In the genomic region with DNA sequence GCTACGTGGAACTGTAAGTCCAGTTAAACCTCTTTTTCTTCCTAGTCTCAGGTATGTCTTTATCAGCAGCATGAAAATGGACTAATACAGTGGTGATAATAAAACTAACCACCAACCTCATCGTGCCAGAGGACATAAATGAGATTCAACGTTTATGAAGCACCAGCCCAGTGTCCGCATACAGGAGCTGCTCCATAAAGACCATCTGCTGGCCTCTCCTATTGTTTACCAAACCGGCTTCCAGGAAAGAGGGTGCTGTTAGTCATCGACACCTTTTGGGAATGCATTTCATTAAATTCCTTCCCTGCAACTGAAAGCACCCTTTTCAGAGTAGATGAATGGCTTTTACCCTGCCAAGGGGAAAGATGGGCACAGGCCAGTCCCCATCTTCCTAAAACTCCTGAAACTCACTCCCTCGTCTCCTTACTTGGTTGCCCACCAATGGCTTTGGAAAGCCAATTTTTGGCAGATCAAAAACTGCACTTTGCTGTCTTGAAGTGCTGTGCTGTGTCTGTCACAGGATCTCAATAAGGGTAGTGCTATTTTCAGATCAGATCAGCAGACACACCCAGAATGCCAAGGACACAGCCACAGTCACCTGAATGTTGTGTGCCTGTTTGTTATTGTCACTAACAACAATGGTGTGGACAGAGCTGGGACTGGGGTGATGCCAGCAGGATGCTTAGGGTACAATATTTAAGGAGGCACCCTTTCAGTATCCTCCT, we compare ENCODE assay signal across 1 cellular context.
TF ChIP-seq lines count a peak whose summit lies in the region.

No MANE protein-coding gene starts in this region.

TF ChIP-seq in IMR-90, 13 proteins besides CTCF, POLR2A, EP300 and RAD21 (continued from another document):
- TF ChIP-seq, protein P1, sequence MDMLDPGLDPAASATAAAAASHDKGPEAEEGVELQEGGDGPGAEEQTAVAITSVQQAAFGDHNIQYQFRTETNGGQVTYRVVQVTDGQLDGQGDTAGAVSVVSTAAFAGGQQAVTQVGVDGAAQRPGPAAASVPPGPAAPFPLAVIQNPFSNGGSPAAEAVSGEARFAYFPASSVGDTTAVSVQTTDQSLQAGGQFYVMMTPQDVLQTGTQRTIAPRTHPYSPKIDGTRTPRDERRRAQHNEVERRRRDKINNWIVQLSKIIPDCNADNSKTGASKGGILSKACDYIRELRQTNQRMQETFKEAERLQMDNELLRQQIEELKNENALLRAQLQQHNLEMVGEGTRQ (IDR thresholded peaks at IDR 0.05; ENCODE audit: low read depth, low read length), result no peak
- no peak for TF ChIP-seq MXI1 (IDR thresholded peaks at IDR 0.05; ENCODE audit: borderline replicate concordance, low read depth, low read length)
- no peak for TF ChIP-seq RFX5 (IDR thresholded peaks at IDR 0.05; ENCODE audit: low read depth, low read length)
- TF ChIP-seq MAZ (IDR thresholded peaks at IDR 0.05; ENCODE audit: borderline replicate concordance, low read depth, low read length), result no peak
